In genomic region chr2:126880825-126881224, GRCh38 we compare ENCODE assay signal across 36 cellular contexts. TPM values are rescaled to one million over a fixed set of nuclear protein-coding genes. Genes with fewer than 3 reads are reported as not detected.
"Had no signal": no experiment of that assay in that cellular context is flagged by ENCODE, and none has a peak within 500 bp of the region (broad histone marks: within the 10 kb centered on the region; RNA-seq: fewer than 3 reads in every experiment).

No MANE protein-coding gene starts in this region.

- H3K9me3 ChIP-seq: adrenal gland, colonic mucosa, gastrocnemius medialis had no signal

- FAIRE-seq: TTC549 had no signal

- H3K36me3 ChIP-seq: adrenal gland, cardiac muscle cell, colonic mucosa, esophagus muscularis mucosa, gastrocnemius medialis, heart left ventricle had no signal

- H3K27me3 ChIP-seq: adrenal gland, body of pancreas, cardiac muscle cell, colonic mucosa, dorsolateral prefrontal cortex, foreskin keratinocyte, gastrocnemius medialis had no signal

- ATAC-seq: activated naive CD8-positive, alpha-beta T cell treated with anti-CD3 and anti-CD28 coated beads, Interleukin-2, amount 50 U/mL, for 24 hours; activated T-cell treated with anti-CD3 and anti-CD28 coated beads, Interleukin-2, amount 50 U/mL, for 72 hours; body of pancreas; foreskin keratinocyte; gastrocnemius medialis; T-helper 17 cell; WTC11 had no signal

- H3K4me3 ChIP-seq: adrenal gland, body of pancreas, cardiac muscle cell, colonic mucosa, dorsolateral prefrontal cortex, esophagus muscularis mucosa, gastrocnemius medialis, heart left ventricle had no signal

- DNase-seq: activated CD4-positive, alpha-beta memory T cell treated with anti-CD3 and anti-CD28 coated beads, Interleukin-2, amount 10 ng/mL, durations not matched to agents 7 days and 5 days; activated CD4-positive, alpha-beta T cell treated with anti-CD3 and anti-CD28 coated beads for 1 hour; activated CD4-positive, alpha-beta T cell treated with anti-CD3 and anti-CD28 coated beads for 4 hours; activated CD4-positive, alpha-beta T cell treated with anti-CD3 and anti-CD28 coated beads, Interleukin-2, amount 10 ng/mL, durations not matched to agents 7 days and 5 days; activated CD4-positive, alpha-beta T cell treated with anti-CD3 and anti-CD28 coated beads, Interleukin-2, amount 50 U/mL, for 4 hours; activated gamma-delta T cell; activated naive CD4-positive, alpha-beta T cell treated with anti-CD3 and anti-CD28 coated beads, Interleukin-2, amount 50 U/mL, for 16 hours; activated naive CD4-positive, alpha-beta T cell treated with Interleukin-2 at 50 U/mL for 16 hours; activated naive CD8-positive, alpha-beta T cell treated with anti-CD3 and anti-CD28 coated beads for 36 hours; activated naive CD8-positive, alpha-beta T cell treated with anti-CD3 and anti-CD28 coated beads, Interleukin-2, amount 50 U/mL, for 24 hours; activated T-cell treated with anti-CD3 and anti-CD28 coated beads for 4 hours; activated T-cell treated with anti-CD3 and anti-CD28 coated beads, Interleukin-2, amount 50 U/mL, for 24 hours; activated T-cell treated with anti-CD3 and anti-CD28 coated beads, Interleukin-2, amount 50 U/mL, for 72 hours; amygdala; aorta; body of pancreas; central memory CD4-positive, alpha-beta T cell; cerebellar nuclear complex; colonic mucosa; effector memory CD4-positive, alpha-beta T cell; erythroblast; foreskin keratinocyte; gastrocnemius medialis; glutamatergic neuron; heart left ventricle; T-helper 1 cell; T-helper 17 cell had no signal

- H3K4me1 ChIP-seq: adrenal gland, colonic mucosa, foreskin keratinocyte had no signal

- H3K27ac Mint-ChIP-seq: activated CD4-positive, alpha-beta memory T cell treated with anti-CD3 and anti-CD28 coated beads, Interleukin-2, amount 10 ng/mL, durations not matched to agents 7 days and 5 days; activated CD4-positive, alpha-beta T cell treated with anti-CD3 and anti-CD28 coated beads, Interleukin-2, amount 10 ng/mL, durations not matched to agents 7 days and 5 days; activated naive CD8-positive, alpha-beta T cell treated with anti-CD3 and anti-CD28 coated beads for 36 hours; activated naive CD8-positive, alpha-beta T cell treated with anti-CD3 and anti-CD28 coated beads, Interleukin-2, amount 50 U/mL, for 24 hours; activated T-cell treated with anti-CD3 and anti-CD28 coated beads, Interleukin-2, amount 50 U/mL, for 24 hours; activated T-cell treated with anti-CD3 and anti-CD28 coated beads, Interleukin-2, amount 50 U/mL, for 72 hours; dendritic cell treated with granulocyte-macrophage colony-stimulating factor and Interleukin-4, amounts not matched to agents 40 ng/mL and 50 ng/mL, for 4 days; T-helper 17 cell; T-helper 2 cell treated with Interferon-gamma antibody and Interleukin-4, amounts not matched to agents 5 μg/mL and 100 μg/mL, for 36 hours; WTC11 had no signal

- H3K36me3 Mint-ChIP-seq: activated naive CD8-positive, alpha-beta T cell treated with anti-CD3 and anti-CD28 coated beads for 36 hours had no signal

- H3K9me3 Mint-ChIP-seq: activated CD4-positive, alpha-beta memory T cell treated with anti-CD3 and anti-CD28 coated beads, Interleukin-2, amount 10 ng/mL, durations not matched to agents 7 days and 5 days; activated T-cell treated with anti-CD3 and anti-CD28 coated beads, Interleukin-2, amount 50 U/mL, for 72 hours had no signal

- H3K27ac ChIP-seq: adrenal gland, body of pancreas, cardiac muscle cell, colonic mucosa, dorsolateral prefrontal cortex, esophagus muscularis mucosa, foreskin keratinocyte, gastrocnemius medialis, heart left ventricle, VCaP had no signal

RNA-seq across cellular contexts. Expression of gene TEX51, which starts 17.9 kb away (rescaled TPM):
- total RNA-seq: activated CD4-positive, alpha-beta memory T cell treated with anti-CD3 and anti-CD28 coated beads, Interleukin-2, amount 10 ng/mL, durations not matched to agents 7 days and 5 days; activated CD4-positive, alpha-beta T cell treated with anti-CD3 and anti-CD28 coated beads, Interleukin-2, amount 10 ng/mL, durations not matched to agents 7 days and 5 days; activated naive CD8-positive, alpha-beta T cell treated with anti-CD3 and anti-CD28 coated beads for 36 hours; activated T-cell treated with anti-CD3 and anti-CD28 coated beads, Interleukin-2, amount 50 U/mL, for 72 hours; adrenal gland; aorta; body of pancreas; cardiac muscle cell; colonic mucosa; dorsolateral prefrontal cortex; esophagus muscularis mucosa; foreskin keratinocyte; gastrocnemius medialis; heart left ventricle; T-helper 17 cell; WTC11 had no signal
